ENCODE assay signal across 1 cellular context in the genomic region with DNA sequence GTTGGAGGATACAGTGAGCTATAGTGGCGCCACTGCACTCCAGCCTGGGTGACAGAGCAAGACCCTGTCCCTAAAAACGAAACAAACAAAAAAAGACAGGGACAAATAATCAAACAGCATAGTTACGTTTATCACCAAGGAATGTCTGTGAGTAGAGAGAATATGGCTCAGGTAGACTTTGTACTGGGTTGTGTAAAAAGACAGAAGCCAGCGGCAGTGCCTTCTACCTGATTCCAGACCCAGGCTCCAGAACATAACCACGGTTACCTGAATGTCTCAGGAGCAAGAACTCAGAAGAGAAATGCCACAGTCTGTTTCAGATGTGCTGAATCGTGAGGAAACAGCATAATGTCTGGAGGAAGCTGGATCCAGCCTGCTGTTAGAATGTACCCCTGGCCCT.
TF ChIP-seq lines count a peak whose summit lies in the region.

No MANE protein-coding gene starts in this region.

TF ChIP-seq in K562, 482 proteins besides CTCF, POLR2A, EP300 and RAD21 (continued from another document):
- TF ChIP-seq ZBTB33 (CRISPR knock-in tag; IDR thresholded peaks at IDR 0.05) (no peak), KDM1A (IDR thresholded peaks at IDR 0.05) (no peak)
